Comparison of ENCODE assay signal across 6 cellular contexts in the genomic region with DNA sequence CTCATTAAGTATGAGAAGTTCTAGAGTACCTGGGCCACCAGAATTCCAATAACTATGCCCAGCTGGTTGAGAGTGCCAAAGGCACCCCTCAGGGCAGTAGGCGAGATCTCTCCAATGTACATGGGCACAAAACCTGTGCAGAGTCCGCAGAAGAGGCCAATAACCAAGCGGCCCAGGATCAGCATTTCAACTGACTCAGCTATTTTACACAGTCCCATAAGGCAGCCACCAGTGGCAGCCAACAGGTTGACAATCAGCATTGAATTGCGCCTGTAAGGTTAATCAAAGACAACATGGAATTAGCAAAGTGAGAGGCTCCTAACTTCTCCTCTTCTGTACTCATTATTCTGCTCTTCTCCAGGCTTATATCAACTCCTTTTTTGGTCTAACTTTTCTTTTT. TPM values are rescaled to one million over a fixed set of nuclear protein-coding genes. Genes with fewer than 3 reads are reported as not detected.
"Had no signal": no experiment of that assay in that cellular context is flagged by ENCODE, and none has a peak within 500 bp of the region (broad histone marks: within the 10 kb centered on the region; RNA-seq: fewer than 3 reads in every experiment).

No MANE protein-coding gene starts in this region.

RNA-seq across cellular contexts. Expression of a gene that starts 40.5 kb away (rescaled TPM):
- total RNA-seq: M059J, PC-3, Peyer's patch, Right ventricle myocardium superior, SJSA1 had no signal
- polyA plus RNA-seq: SK-N-SH had no signal

RNA-seq across cellular contexts. Expression of a gene that starts 43.0 kb away (rescaled TPM):
- total RNA-seq: M059J, PC-3, Right ventricle myocardium superior, SJSA1 had no signal
